ENCODE assay signal across 8 cellular contexts in genomic region chr13:71864094-71864980, GRCh38. TPM values are rescaled to one million over a fixed set of nuclear protein-coding genes. Genes with fewer than 3 reads are reported as not detected.
DNase-seq lines count a peak whose midpoint lies in the region; ATAC-seq and TF ChIP-seq lines count a peak whose summit lies in the region.

No MANE protein-coding gene starts in this region.

- H3K27me3 ChIP-seq in kidney epithelial cell (ENCODE audit: control insufficient read depth, insufficient read depth, low read length) = peaks cover 15% of the 10 kb centered on the region
- H3K27me3 ChIP-seq in stomach = peaks cover 9 to 67% (median 36%) of the 10 kb centered on the region in 3 donors

- intact Hi-C loops in stomach (cut with DNase I; ENCODE audit: low total_unique reads) = no loop called here

- H3K27ac ChIP-seq in stomach = peak overlapping the region; percentile 28 to 82 (median 69)

- H3K36me3 ChIP-seq in kidney epithelial cell (ENCODE audit: control insufficient read depth, insufficient read depth, low read length) = no peaks in the 10 kb centered on the region
- no peaks in the 10 kb centered on the region for H3K36me3 ChIP-seq in stomach

- H3K4me3 ChIP-seq in kidney epithelial cell (ENCODE audit: low read depth, low read length) (peak overlapping the region; percentile 68), stomach (peak overlapping the region; percentile 52 to 75 (median 58))

- peak; percentile 10 to 28 for TF ChIP-seq CTCF in brain (conservative IDR thresholded peaks at IDR 0.05)
- TF ChIP-seq CTCF in kidney epithelial cell (IDR thresholded peaks at IDR 0.05; ENCODE audit: insufficient read depth, low read length, poor library complexity, severe bottlenecking) = no peak
- TF ChIP-seq CTCF in stomach (IDR thresholded peaks at IDR 0.05) = no peak

- H3K4me3 Mint-ChIP-seq in brain = peak overlapping the region; percentile 98 to 99 (median 98)

- DNase-seq in D341Med (ENCODE audit: low spot score) (peak; percentile 72), NCI-H146 treated with DMSO at 0.1 percent for 48 hours (lab: John Stamatoyannopoulos, UW; ENCODE audit: unreplicated experiment) (peak; percentile 51), kidney epithelial cell (ENCODE audit: low read depth) (no peak), stomach (no peak), RPMI8226 (no peak), cerebellum (ENCODE audit: low spot score) (no peak)

- peaks cover 0 to 5% (median 0%) of the 10 kb centered on the region in 5 experiments for H3K9me3 Mint-ChIP-seq in brain

- no peak for TF ChIP-seq POLR2A in stomach (IDR thresholded peaks at IDR 0.05)

- ATAC-seq in GM18868 (IDR thresholded peaks at IDR 0.05; ENCODE audit: unreplicated experiment) = no peak

- TF ChIP-seq EP300 in stomach (IDR thresholded peaks at IDR 0.05) = no peak

- no peaks in the 10 kb centered on the region for H3K36me3 Mint-ChIP-seq in brain

- WGBS in stomach, 5 donors = 8 to 12% (median 10%) methylated on average over 39 of the region's 39 CpGs

- peaks cover 48% of the 10 kb centered on the region for H3K4me1 Mint-ChIP-seq in brain

- H3K9me3 ChIP-seq in stomach = no peaks in the 10 kb centered on the region

- peak overlapping the region; percentile 95 to 99 (median 98) for H3K27ac Mint-ChIP-seq in brain

- H3K27me3 Mint-ChIP-seq in brain = peaks cover 33% of the 10 kb centered on the region

- H3K4me1 ChIP-seq in stomach = peaks cover 12 to 36% (median 31%) of the 10 kb centered on the region in 4 donors

RNA-seq across cellular contexts. Expression of gene DACH1, which starts 2.7 kb away (rescaled TPM):
- 7.6 TPM for polyA plus RNA-seq in brain (ENCODE audit: insufficient read depth, low read depth, low replicate concordance)
- total RNA-seq in kidney epithelial cell = 1.2 and 1.6 TPM in 2 replicates
- 1 to 10 TPM in 4 of 5 donors, not detected in 1; 1.8 to 9.4 (median 6.8) TPM for total RNA-seq in stomach
- 1 to 10 TPM in 1 of 3 donors, under 1 TPM in 2; 0.28 to 2.9 (median 0.81) TPM for polyA plus RNA-seq in stomach
- total RNA-seq in cerebellum = 70.0 TPM

Comparison
In these comparisons a context has a peak if more than half of its experiments do, and no peak if none do; other contexts are left out.
1. DNase-seq: peak in D341Med (single experiment) and NCI-H146 treated with DMSO at 0.1 percent for 48 hours (single experiment); none in kidney epithelial cell (single experiment), stomach (single experiment), RPMI8226 (single experiment) and cerebellum (single experiment).
2. CTCF ChIP-seq: peak in brain (2 of 2); none in kidney epithelial cell (single experiment) and stomach (0 of 7).